Comparison of ENCODE assay signal across 13 cellular contexts in genomic region chr7:79504607-79505389, GRCh38. TPM values are rescaled to one million over a fixed set of nuclear protein-coding genes. Genes with fewer than 3 reads are reported as not detected.
DNase-seq lines count a peak whose midpoint lies in the region; ATAC-seq and TF ChIP-seq lines count a peak whose summit lies in the region.
"Had no signal": no experiment of that assay in that cellular context is flagged by ENCODE, and none has a peak within 500 bp of the region (broad histone marks: within the 10 kb centered on the region; RNA-seq: fewer than 3 reads in every experiment).

No MANE protein-coding gene starts in this region.

- no peaks in the 10 kb centered on the region for H3K36me3 ChIP-seq in GM23248 (ENCODE audit: low read depth)
- H3K36me3 ChIP-seq in PC-9 (ENCODE audit: low read depth): no peaks in the 10 kb centered on the region
- H3K36me3 ChIP-seq in neuronal stem cell (replicated peaks in 1 of 2; ENCODE audit: control insufficient read depth in 2 of 2, insufficient read depth in 2 of 2, low read length in 2 of 2): no peaks in the 10 kb centered on the region
- H3K36me3 ChIP-seq in H7 (replicated peaks; ENCODE audit: control insufficient read depth, insufficient read depth, low read length): no peaks in the 10 kb centered on the region

- H3K79me1 ChIP-seq in neuronal stem cell (ENCODE audit: low read depth, low read length): no peaks in the 10 kb centered on the region

- H3K4me2 ChIP-seq in GM23248 (ENCODE audit: unreplicated experiment) (no peak overlapping the region), PC-9 (no peak overlapping the region), neuronal stem cell (ENCODE audit: insufficient read depth, low read length, poor library complexity, severe bottlenecking) (no peak overlapping the region)

- peak; percentile 34 for ATAC-seq in foreskin keratinocyte
- no peak for ATAC-seq in stimulated activated memory B cell treated with anti-CD40 and anti-IgM and Interleukin-4, amounts not matched to agents 10 μg/mL and 1 μg/mL and 100 μg/mL, for 72 hours

- H4K91ac ChIP-seq in neuronal stem cell (ENCODE audit: low read depth, low read length, poor library complexity): no peak overlapping the region

- no peak overlapping the region for H3K14ac ChIP-seq in neuronal stem cell (ENCODE audit: low read length)

- 85 to 91% methylated on average over 9 of the region's 9 CpGs for whole genome bisulfite sequencing in GM23248 (ENCODE audit: low coverage in 1 of 2, low lambda C conversion rate in 2 of 2, missing lambda C conversion rate in 2 of 2), 2 experiments
- WGBS in neuronal stem cell (ENCODE audit: extremely low coverage in 2 of 2, insufficient read length in 2 of 2, insufficient replicate concordance in 1 of 2), 2 donors: no CpG with 5 or more reads among the region's 9 CpGs

- H3K9me3 ChIP-seq in GM23248 (ENCODE audit: low read depth) (no peaks in the 10 kb centered on the region), PC-9 (ENCODE audit: insufficient read depth, low read depth) (no peaks in the 10 kb centered on the region), neuronal stem cell (replicated peaks in 1 of 2; ENCODE audit: control insufficient read depth in 2 of 2, insufficient read depth in 1 of 2, low read depth in 1 of 2, low read length in 2 of 2) (no peaks in the 10 kb centered on the region)

- H2BK5ac ChIP-seq in neuronal stem cell (ENCODE audit: low read length): no peak overlapping the region

- no peak for TF ChIP-seq CTCF in PC-9 (conservative IDR thresholded peaks at IDR 0.05)
- TF ChIP-seq CTCF in foreskin keratinocyte (conservative IDR thresholded peaks at IDR 0.05): no peak

- intact Hi-C loops in PC-9 (cut with micrococcal nuclease; ENCODE audit: unreplicated experiment): no loop called here

- no peaks in the 10 kb centered on the region for H3K9me3 Mint-ChIP-seq in stimulated activated memory B cell treated with anti-CD40 and anti-IgM and Interleukin-4, amounts not matched to agents 10 μg/mL and 1 μg/mL and 100 μg/mL, for 72 hours
- H3K9me3 Mint-ChIP-seq: activated naive CD8-positive, alpha-beta T cell treated with anti-CD3 and anti-CD28 coated beads for 36 hours had no signal

- H3K4me3 ChIP-seq in GM23248: no peak overlapping the region
- no peak overlapping the region for H3K4me3 ChIP-seq in PC-9
- H3K4me3 ChIP-seq in neuronal stem cell (ENCODE audit: low read length in 2 of 2): no peak overlapping the region
- H3K4me3 ChIP-seq in H7 (ENCODE audit: insufficient read depth, low read depth, low read length): no peak overlapping the region

- DNase-seq in GM23248 (peak; percentile 18), PC-9 (no peak), foreskin keratinocyte (peak in 1 of 2 donors; percentile 20), neuronal stem cell (ENCODE audit: low spot score) (peak; percentile 59), ureter (ENCODE audit: low spot score) (no peak), H7 (no peak), retina (no peak)
- DNase-seq: activated naive CD8-positive, alpha-beta T cell treated with anti-CD3 and anti-CD28 coated beads for 36 hours; CD4-positive, CD25-positive, alpha-beta regulatory T cell; KG1; NCI-H446 had no signal

- no peak overlapping the region for H3K27ac Mint-ChIP-seq in stimulated activated memory B cell treated with anti-CD40 and anti-IgM and Interleukin-4, amounts not matched to agents 10 μg/mL and 1 μg/mL and 100 μg/mL, for 72 hours
- H3K27ac Mint-ChIP-seq: activated naive CD8-positive, alpha-beta T cell treated with anti-CD3 and anti-CD28 coated beads for 36 hours; CD4-positive, CD25-positive, alpha-beta regulatory T cell had no signal

- H3K4me1 ChIP-seq in GM23248 (ENCODE audit: insufficient read depth): peaks cover 20% of the 10 kb centered on the region
- no peaks in the 10 kb centered on the region for H3K4me1 ChIP-seq in PC-9 (replicated peaks; ENCODE audit: insufficient read depth)
- H3K4me1 ChIP-seq in foreskin keratinocyte: no peaks in the 10 kb centered on the region
- H3K4me1 ChIP-seq in neuronal stem cell (ENCODE audit: control insufficient read depth in 2 of 2, insufficient read depth in 1 of 2, low read depth in 1 of 2, low read length in 2 of 2): peaks cover 0 to 9% of the 10 kb centered on the region in 2 donors

- H3K23ac ChIP-seq in neuronal stem cell (ENCODE audit: low read depth, low read length, poor library complexity): no peak overlapping the region

- H3K36me3 Mint-ChIP-seq in stimulated activated memory B cell treated with anti-CD40 and anti-IgM and Interleukin-4, amounts not matched to agents 10 μg/mL and 1 μg/mL and 100 μg/mL, for 72 hours: no peaks in the 10 kb centered on the region
- H3K36me3 Mint-ChIP-seq: activated naive CD8-positive, alpha-beta T cell treated with anti-CD3 and anti-CD28 coated beads for 36 hours; CD4-positive, CD25-positive, alpha-beta regulatory T cell had no signal

- no peak overlapping the region for H2AFZ ChIP-seq in GM23248
- H2AFZ ChIP-seq in PC-9: peak overlapping the region; percentile 50
- peak overlapping the region; percentile 37 for H2AFZ ChIP-seq in neuronal stem cell (ENCODE audit: low read length)

- H2AK5ac ChIP-seq in neuronal stem cell (ENCODE audit: low read depth, low read length): no peak overlapping the region

- H3K27me3 Mint-ChIP-seq in stimulated activated memory B cell treated with anti-CD40 and anti-IgM and Interleukin-4, amounts not matched to agents 10 μg/mL and 1 μg/mL and 100 μg/mL, for 72 hours: no peaks in the 10 kb centered on the region
- H3K27me3 Mint-ChIP-seq: activated naive CD8-positive, alpha-beta T cell treated with anti-CD3 and anti-CD28 coated beads for 36 hours; CD4-positive, CD25-positive, alpha-beta regulatory T cell had no signal

- no peak overlapping the region for H2BK120ac ChIP-seq in neuronal stem cell (ENCODE audit: low read depth, low read length)

- no peak overlapping the region for H4K8ac ChIP-seq in neuronal stem cell (ENCODE audit: low read depth, low read length)

- H4K20me1 ChIP-seq in GM23248 (ENCODE audit: insufficient read depth) (no peaks in the 10 kb centered on the region), PC-9 (ENCODE audit: insufficient read depth) (no peaks in the 10 kb centered on the region)

- H3K9ac ChIP-seq in GM23248 (no peak overlapping the region), neuronal stem cell (ENCODE audit: low read depth, low read length, poor library complexity) (no peak overlapping the region)

- H3K4me1 Mint-ChIP-seq in stimulated activated memory B cell treated with anti-CD40 and anti-IgM and Interleukin-4, amounts not matched to agents 10 μg/mL and 1 μg/mL and 100 μg/mL, for 72 hours: no peaks in the 10 kb centered on the region
- H3K4me1 Mint-ChIP-seq: activated naive CD8-positive, alpha-beta T cell treated with anti-CD3 and anti-CD28 coated beads for 36 hours; CD4-positive, CD25-positive, alpha-beta regulatory T cell had no signal

- H2BK15ac ChIP-seq in neuronal stem cell (ENCODE audit: low read length): no peak overlapping the region

- in situ Hi-C loops in GM23248 (cut with MboI): no loop called here

- POLR2A ChIA-PET in PC-9 (lab: Charles Lee; ENCODE audit: unreplicated experiment): no interaction called here

- H2BK12ac ChIP-seq in neuronal stem cell (ENCODE audit: low read length): no peak overlapping the region

- no peak overlapping the region for H3K4me3 Mint-ChIP-seq in stimulated activated memory B cell treated with anti-CD40 and anti-IgM and Interleukin-4, amounts not matched to agents 10 μg/mL and 1 μg/mL and 100 μg/mL, for 72 hours
- H3K4me3 Mint-ChIP-seq: activated naive CD8-positive, alpha-beta T cell treated with anti-CD3 and anti-CD28 coated beads for 36 hours; CD4-positive, CD25-positive, alpha-beta regulatory T cell had no signal

- H3F3A ChIP-seq in GM23248 (ENCODE audit: insufficient read depth) (peaks cover 6% of the 10 kb centered on the region; the same call in 1 of the 2 replicates), PC-9 (ENCODE audit: insufficient read depth, low read depth) (no peaks in the 10 kb centered on the region)

- CTCF ChIA-PET in PC-9 (lab: Charles Lee): no interaction called here

- no peak overlapping the region for H3K18ac ChIP-seq in neuronal stem cell (ENCODE audit: low read length)

- no peaks in the 10 kb centered on the region for H3K79me2 ChIP-seq in GM23248 (ENCODE audit: insufficient read depth)
- H3K79me2 ChIP-seq in PC-9 (ENCODE audit: low read depth): no peaks in the 10 kb centered on the region

- H3K4ac ChIP-seq in neuronal stem cell (ENCODE audit: low read length): no peak overlapping the region

- H3K27ac ChIP-seq in GM23248 (no peak overlapping the region), PC-9 (no peak overlapping the region), foreskin keratinocyte (no peak overlapping the region), neuronal stem cell (replicated peaks; ENCODE audit: low read length) (peak overlapping the region; percentile 82)
- H3K27ac ChIP-seq: epithelial cell of prostate had no signal

- BruUV-seq in PC-9 (replicated peaks; lab: Mats Ljungman, UMichigan): no TSS peak

- H3K27me3 ChIP-seq in GM23248 (replicated peaks; ENCODE audit: insufficient read depth): no peaks in the 10 kb centered on the region
- no peaks in the 10 kb centered on the region for H3K27me3 ChIP-seq in PC-9 (ENCODE audit: insufficient read depth, low read depth)
- H3K27me3 ChIP-seq in foreskin keratinocyte: no peaks in the 10 kb centered on the region
- H3K27me3 ChIP-seq in neuronal stem cell (ENCODE audit: control insufficient read depth in 3 of 3, insufficient read depth in 3 of 3, low read depth in 1 of 3, low read length in 3 of 3): no peaks in the 10 kb centered on the region
- H3K27me3 ChIP-seq in H7 (ENCODE audit: control insufficient read depth, insufficient read depth, low read length): no peaks in the 10 kb centered on the region

- H3K9me2 ChIP-seq in GM23248 (ENCODE audit: insufficient read depth) (no peaks in the 10 kb centered on the region), PC-9 (ENCODE audit: insufficient read depth) (no peaks in the 10 kb centered on the region; the same call in 1 of the 2 replicates)

RNA-seq across cellular contexts. Expression of gene MAGI2, which starts 51.3 kb away (rescaled TPM):
- total RNA-seq in GM23248 (2014; rRNA removed; shearing (Covaris generic)): 4.1 and 8.1 TPM in 2 replicates
- polyA plus RNA-seq in GM23248 (2016; fragmentation: Nextera tagmentation; extraction: Ambion mirVana) (2.2 and 3.5 TPM in 2 replicates), foreskin keratinocyte (0.15 and 0.20 TPM in 2 replicates)
- total RNA-seq in PC-9 (2021) (0.92 and 1.6 TPM in 2 replicates), foreskin keratinocyte (0.51 and 0.81 TPM in 2 replicates), ureter (25.3 TPM)
- 2.8 TPM for polyA plus RNA-seq in neuronal stem cell (2013, experiment 1 of 2)
- polyA plus RNA-seq in neuronal stem cell (2013, experiment 2 of 2): 3.0 TPM
- total RNA-seq in H7 (2014; rRNA removed; shearing (Covaris generic)): 6.2 and 8.6 TPM in 2 replicates
- total RNA-seq: CD4-positive, CD25-positive, alpha-beta regulatory T cell had no signal
- polyA plus RNA-seq: CD4-positive, CD25-positive, alpha-beta regulatory T cell had no signal

Comparison
In these comparisons a context has a peak if more than half of its experiments do, and no peak if none do; other contexts are left out.
1. DNase-seq: peak in GM23248 (single experiment) and neuronal stem cell (single experiment); none in PC-9 (0 of 2), ureter (single experiment), H7 (single experiment) and retina (single experiment).